ENCODE assay signal across 1 cellular context in the genomic region with DNA sequence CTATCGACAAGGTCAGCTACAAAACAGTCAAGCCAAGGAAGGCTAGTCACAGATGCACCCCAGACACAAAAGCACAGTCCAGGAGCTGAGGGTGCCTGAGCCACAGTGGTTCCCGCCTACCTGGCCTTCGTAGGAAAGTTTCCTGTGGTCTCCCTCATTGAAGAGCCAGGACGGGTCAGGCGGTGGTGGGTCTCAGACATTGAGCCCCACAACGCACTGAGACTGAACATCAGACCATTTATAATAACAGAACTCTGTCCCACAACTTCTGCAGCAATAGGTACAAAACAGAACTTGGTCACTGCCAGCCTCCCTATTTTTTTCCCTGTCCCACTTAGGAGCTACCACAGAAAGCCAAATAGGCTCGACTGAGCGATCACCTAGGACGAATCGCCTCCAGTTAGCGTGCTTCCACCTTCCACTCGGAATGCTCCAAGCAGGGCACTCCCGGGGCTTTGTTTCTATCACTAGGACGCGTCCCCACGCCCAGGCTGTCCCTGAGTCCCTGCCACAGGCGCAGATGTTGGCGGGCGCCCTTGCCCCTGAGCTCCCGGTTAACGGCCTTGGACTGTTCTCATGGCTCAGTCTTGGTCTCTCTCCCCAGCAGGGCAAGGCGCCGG.
TF ChIP-seq lines count a peak whose summit lies in the region.

No MANE protein-coding gene starts in this region.

TF ChIP-seq in HCT116, 20 proteins besides CTCF, POLR2A, EP300 and RAD21 (continued from another document):
- TF ChIP-seq, protein P1, sequence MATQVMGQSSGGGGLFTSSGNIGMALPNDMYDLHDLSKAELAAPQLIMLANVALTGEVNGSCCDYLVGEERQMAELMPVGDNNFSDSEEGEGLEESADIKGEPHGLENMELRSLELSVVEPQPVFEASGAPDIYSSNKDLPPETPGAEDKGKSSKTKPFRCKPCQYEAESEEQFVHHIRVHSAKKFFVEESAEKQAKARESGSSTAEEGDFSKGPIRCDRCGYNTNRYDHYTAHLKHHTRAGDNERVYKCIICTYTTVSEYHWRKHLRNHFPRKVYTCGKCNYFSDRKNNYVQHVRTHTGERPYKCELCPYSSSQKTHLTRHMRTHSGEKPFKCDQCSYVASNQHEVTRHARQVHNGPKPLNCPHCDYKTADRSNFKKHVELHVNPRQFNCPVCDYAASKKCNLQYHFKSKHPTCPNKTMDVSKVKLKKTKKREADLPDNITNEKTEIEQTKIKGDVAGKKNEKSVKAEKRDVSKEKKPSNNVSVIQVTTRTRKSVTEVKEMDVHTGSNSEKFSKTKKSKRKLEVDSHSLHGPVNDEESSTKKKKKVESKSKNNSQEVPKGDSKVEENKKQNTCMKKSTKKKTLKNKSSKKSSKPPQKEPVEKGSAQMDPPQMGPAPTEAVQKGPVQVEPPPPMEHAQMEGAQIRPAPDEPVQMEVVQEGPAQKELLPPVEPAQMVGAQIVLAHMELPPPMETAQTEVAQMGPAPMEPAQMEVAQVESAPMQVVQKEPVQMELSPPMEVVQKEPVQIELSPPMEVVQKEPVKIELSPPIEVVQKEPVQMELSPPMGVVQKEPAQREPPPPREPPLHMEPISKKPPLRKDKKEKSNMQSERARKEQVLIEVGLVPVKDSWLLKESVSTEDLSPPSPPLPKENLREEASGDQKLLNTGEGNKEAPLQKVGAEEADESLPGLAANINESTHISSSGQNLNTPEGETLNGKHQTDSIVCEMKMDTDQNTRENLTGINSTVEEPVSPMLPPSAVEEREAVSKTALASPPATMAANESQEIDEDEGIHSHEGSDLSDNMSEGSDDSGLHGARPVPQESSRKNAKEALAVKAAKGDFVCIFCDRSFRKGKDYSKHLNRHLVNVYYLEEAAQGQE (IDR thresholded peaks at IDR 0.05; ENCODE audit: low read depth) = no peak
